Comparison of ENCODE assay signal across 11 cellular contexts in genomic region chr1:204637985-204638356, GRCh38. TPM values are rescaled to one million over a fixed set of nuclear protein-coding genes. Genes with fewer than 3 reads are reported as not detected.
A peak's percentile ranks its signal among the peaks of the same experiment; 100 is the strongest.
DNase-seq lines count a peak whose midpoint lies in the region; ATAC-seq and TF ChIP-seq lines count a peak whose summit lies in the region.
"Had no signal": no experiment of that assay in that cellular context is flagged by ENCODE, and none has a peak within 500 bp of the region (broad histone marks: within the 10 kb centered on the region; RNA-seq: fewer than 3 reads in every experiment).

No MANE protein-coding gene starts in this region.

- ATAC-seq in omental fat pad (ENCODE audit: low FRiP score): peak; percentile 27
- no peak for ATAC-seq in GM21529 (IDR thresholded peaks at IDR 0.05; ENCODE audit: unreplicated experiment)
- ATAC-seq: activated CD4-positive, alpha-beta T cell treated with anti-CD3 and anti-CD28 coated beads for 36 hours had no signal

- DNase-seq in GM03348 (ENCODE audit: low spot score) (peak; percentile 56), NCI-H446 treated with DMSO at 0.1 percent for 48 hours (lab: John Stamatoyannopoulos, UW) (peak; percentile 51), fibroblast of peridontal ligament (ENCODE audit: extremely low read depth) (peak; percentile 40), omental fat pad (ENCODE audit: low spot score) (no peak), DMS53 (lab: John Stamatoyannopoulos, UW) (no peak), AML-193 (lab: John Stamatoyannopoulos, UW) (no peak)
- no peak for DNase-seq in effector CD4-positive, alpha-beta T cell
- DNase-seq: activated CD4-positive, alpha-beta T cell treated with anti-CD3 and anti-CD28 coated beads for 36 hours had no signal

- TF ChIP-seq CTCF in omental fat pad (IDR thresholded peaks at IDR 0.05): no peak

RNA-seq across cellular contexts. Expression of gene LRRN2, which starts 47.6 kb away (rescaled TPM):
- 1 to 10 TPM; 1.8 to 6.4 (median 4.1) TPM for total RNA-seq in omental fat pad
- total RNA-seq: activated T-helper 1 cell treated with anti-CD3 and anti-CD28 coated beads, Interleukin-12 subunit alpha, Interleukin-12 subunit beta, Interleukin-2, Interleukin-4 antibody, amounts not matched to agents 30 ng/mL and 10 ng/mL and 1 ng/mL, durations not matched to agents 14 hours and 24 hours and 36 hours; mononuclear cell had no signal

Comparison
In these comparisons a context has a peak if more than half of its experiments do, and no peak if none do; other contexts are left out.
1. DNase-seq: peak in GM03348 (single experiment), NCI-H446 treated with DMSO at 0.1 percent for 48 hours (single experiment) and fibroblast of peridontal ligament (single experiment); none in omental fat pad (single experiment), effector CD4-positive, alpha-beta T cell (single experiment), DMS53 (single experiment) and AML-193 (0 of 2).